ENCODE assay signal across 9 cellular contexts in genomic region chr4:140071806-140072205, GRCh38.
DNase-seq lines count a peak whose midpoint lies in the region; ATAC-seq and TF ChIP-seq lines count a peak whose summit lies in the region.
"Had no signal": no experiment of that assay in that cellular context is flagged by ENCODE, and none has a peak within 500 bp of the region (broad histone marks: within the 10 kb centered on the region; RNA-seq: fewer than 3 reads in every experiment).

No MANE protein-coding gene starts in this region.

- TF ChIP-seq CTCF in thyroid gland (IDR thresholded peaks at IDR 0.05): no peak

- no peaks in the 10 kb centered on the region for H3K36me3 ChIP-seq in thyroid gland

- intact Hi-C loops in thyroid gland (cut with DNase I): no loop called here

- TF ChIP-seq POLR2A in thyroid gland (IDR thresholded peaks at IDR 0.05): no peak

- peak; percentile 88 for ATAC-seq in HG03175 (IDR thresholded peaks at IDR 0.05; ENCODE audit: unreplicated experiment)

- 81 to 85% methylated on average over 3 of the region's 3 CpGs for WGBS in thyroid gland, 2 donors

- no peak overlapping the region for H3K4me3 ChIP-seq in thyroid gland (replicated peaks in 1 of 3)

- no peaks in the 10 kb centered on the region for H3K4me1 ChIP-seq in thyroid gland

- no peaks in the 10 kb centered on the region for H3K27me3 ChIP-seq in thyroid gland

- DNase-seq in DMS 273 (lab: John Stamatoyannopoulos, UW; ENCODE audit: unreplicated experiment): peak; percentile 29
- no peak for DNase-seq in DMS 273 treated with DMSO at 0.1 percent for 48 hours (lab: John Stamatoyannopoulos, UW)
- peak; percentile 2 to 21 (median 17) for DNase-seq in activated CD4-positive, CD25-positive, alpha-beta regulatory T cell (lab: John Stamatoyannopoulos, UW)
- DNase-seq in effector CD8-positive, alpha-beta T cell (lab: John Stamatoyannopoulos, UW): peak; percentile 26
- peak; percentile 49 for DNase-seq in stimulated activated CD4-positive, alpha-beta T cell treated with anti-CD3 and anti-CD28 coated beads, Interleukin-4, amount 100 ng/mL, for 1 hour
- DNase-seq in NCI-H526 (lab: John Stamatoyannopoulos, UW): no peak
- no peak for DNase-seq in thyroid gland

- H3K9me3 ChIP-seq in thyroid gland: no peaks in the 10 kb centered on the region

- H3K27ac ChIP-seq in thyroid gland: no peak overlapping the region
- H3K27ac ChIP-seq: 22Rv1 had no signal

Comparison
In these comparisons a context has a peak if more than half of its experiments do, and no peak if none do; other contexts are left out.
1. DNase-seq: peak in DMS 273 (single experiment), activated CD4-positive, CD25-positive, alpha-beta regulatory T cell (4 of 4), effector CD8-positive, alpha-beta T cell (single experiment) and stimulated activated CD4-positive, alpha-beta T cell treated with anti-CD3 and anti-CD28 coated beads, Interleukin-4, amount 100 ng/mL, for 1 hour (single experiment); none in DMS 273 treated with DMSO at 0.1 percent for 48 hours (single experiment), NCI-H526 (0 of 2) and thyroid gland (0 of 2).